In the genomic region with DNA sequence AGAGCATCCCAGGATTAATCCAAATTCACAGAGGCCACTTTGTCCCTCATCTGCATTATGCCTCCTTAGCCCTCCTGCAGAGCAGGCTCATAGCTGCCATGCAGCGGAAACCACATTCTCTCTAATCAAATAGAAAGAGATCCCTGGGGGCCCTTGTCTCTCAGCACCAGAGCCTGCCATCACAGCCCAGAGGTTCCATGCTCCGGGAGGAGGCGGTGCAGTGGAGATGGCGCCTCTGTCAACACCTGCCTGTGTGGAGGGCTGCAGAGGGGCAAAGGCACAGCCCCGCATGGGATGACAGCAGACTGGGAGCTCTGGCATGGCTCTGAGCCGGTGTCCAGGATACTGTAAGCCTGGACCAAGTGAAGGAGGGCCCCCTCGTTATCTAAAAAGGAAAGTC, we compare ENCODE assay signal across 16 cellular contexts.
A peak's percentile ranks its signal among the peaks of the same experiment; 100 is the strongest.
DNase-seq lines count a peak whose midpoint lies in the region; ATAC-seq and TF ChIP-seq lines count a peak whose summit lies in the region.
"Had no signal": no experiment of that assay in that cellular context is flagged by ENCODE, and none has a peak within 500 bp of the region (broad histone marks: within the 10 kb centered on the region; RNA-seq: fewer than 3 reads in every experiment).

No MANE protein-coding gene starts in this region.

- no peak for TF ChIP-seq CTCF in tibial artery (IDR thresholded peaks at IDR 0.05)

- H3K27me3 Mint-ChIP-seq in T-helper 17 cell, result peaks cover 29% of the 10 kb centered on the region
- H3K27me3 Mint-ChIP-seq: activated T-helper 17 cell treated with anti-CD3 and anti-CD28 coated beads, Interleukin-2, amount 50 U/mL, for 72 hours had no signal

- peaks cover 0 to 10% (median 5%) of the 10 kb centered on the region in 11 experiments; a peak in 10 of 22 replicates for H4K20me1 ChIP-seq in BLaER1 treated with 17β-estradiol and CSF1 and Interleukin-3, amounts not matched to agents 10 nM and 100 nM

- ATAC-seq in GM19324 (IDR thresholded peaks at IDR 0.05; ENCODE audit: low FRiP score, unreplicated experiment) (peak; percentile 83), esophagus mucosa (peak; percentile 20), T-helper 17 cell (no peak)
- ATAC-seq: activated CD8-positive, alpha-beta T cell treated with anti-CD3 and anti-CD28 coated beads, Interleukin-2, amount 10 ng/mL, durations not matched to agents 7 days and 5 days; activated T-helper 17 cell treated with anti-CD3 and anti-CD28 coated beads, Interleukin-2, amount 50 U/mL, for 72 hours; stimulated activated naive CD8-positive, alpha-beta T cell treated with anti-CD3 and anti-CD28 coated beads, Interleukin-15, Interleukin-2, amounts not matched to agents 100 U/mL and 50 U/mL, for 24 hours had no signal

- peak overlapping the region; percentile 10 to 86 (median 68); a peak in 21 of 22 replicates for H3K4me2 ChIP-seq in BLaER1 treated with 17β-estradiol and CSF1 and Interleukin-3, amounts not matched to agents 10 nM and 100 nM

- peaks cover 23 to 48% (median 36%) of the 10 kb centered on the region in 10 experiments for H3K4me1 ChIP-seq in BLaER1 treated with 17β-estradiol and CSF1 and Interleukin-3, amounts not matched to agents 10 nM and 100 nM
- H3K4me1 ChIP-seq in tibial artery, result no peaks in the 10 kb centered on the region

- intact Hi-C loops in tibial artery (cut with DNase I; ENCODE audit: low total_unique reads), result no loop called here

- no peak overlapping the region for H3K27ac Mint-ChIP-seq in T-helper 17 cell
- H3K27ac Mint-ChIP-seq: activated CD8-positive, alpha-beta T cell treated with anti-CD3 and anti-CD28 coated beads, Interleukin-2, amount 10 ng/mL, durations not matched to agents 7 days and 5 days; activated T-helper 17 cell treated with anti-CD3 and anti-CD28 coated beads, Interleukin-2, amount 50 U/mL, for 72 hours had no signal

- no peak overlapping the region for H3K4me3 Mint-ChIP-seq in T-helper 17 cell
- H3K4me3 Mint-ChIP-seq: activated CD8-positive, alpha-beta T cell treated with anti-CD3 and anti-CD28 coated beads, Interleukin-2, amount 10 ng/mL, durations not matched to agents 7 days and 5 days; activated T-helper 17 cell treated with anti-CD3 and anti-CD28 coated beads, Interleukin-2, amount 50 U/mL, for 72 hours had no signal

- H3K27ac ChIP-seq in BLaER1 treated with 17β-estradiol and CSF1 and Interleukin-3, amounts not matched to agents 10 nM and 100 nM, result no peak overlapping the region
- no peak overlapping the region for H3K27ac ChIP-seq in tibial artery
- H3K27ac ChIP-seq: ovary, skin epidermis had no signal

- DNase-seq in NCI-H345 treated with DMSO at 0.1 percent for 48 hours (lab: John Stamatoyannopoulos, UW; ENCODE audit: unreplicated experiment) (peak; percentile 8), tibial artery (no peak), T-helper 17 cell (no peak)
- no peak for DNase-seq in activated CD4-positive, alpha-beta T cell treated with anti-CD3 and anti-CD28 coated beads for 4 hours
- DNase-seq in activated CD4-positive, alpha-beta T cell treated with anti-CD3 and anti-CD28 coated beads for 48 hours, result no peak
- DNase-seq: activated CD8-positive, alpha-beta T cell treated with anti-CD3 and anti-CD28 coated beads, Interleukin-2, amount 10 ng/mL, durations not matched to agents 7 days and 5 days; anterior cingulate cortex; NCI-H2029; OCI-M1; ovary; stimulated activated naive CD8-positive, alpha-beta T cell treated with anti-CD3 and anti-CD28 coated beads, Interleukin-15, Interleukin-2, amounts not matched to agents 100 U/mL and 50 U/mL, for 24 hours had no signal

- H3K9me3 ChIP-seq in BLaER1 treated with 17β-estradiol and CSF1 and Interleukin-3, amounts not matched to agents 10 nM and 100 nM (replicated peaks in 1 of 11), result no peaks in the 10 kb centered on the region
- no peaks in the 10 kb centered on the region for H3K9me3 ChIP-seq in tibial artery
- H3K9me3 ChIP-seq in T-helper 17 cell (ENCODE audit: control insufficient read depth, low read length, poor library complexity, severe bottlenecking), result no peaks in the 10 kb centered on the region
- H3K9me3 ChIP-seq: ovary had no signal

- H3K36me3 Mint-ChIP-seq in T-helper 17 cell (ENCODE audit: low read depth), result peaks cover 3% of the 10 kb centered on the region

- H3K27me3 ChIP-seq in BLaER1 treated with 17β-estradiol and CSF1 and Interleukin-3, amounts not matched to agents 10 nM and 100 nM, result no peaks in the 10 kb centered on the region; a peak in 1 of 22 replicates
- no peaks in the 10 kb centered on the region for H3K27me3 ChIP-seq in tibial artery
- H3K27me3 ChIP-seq: ovary had no signal

- H3K4me3 ChIP-seq in BLaER1 treated with 17β-estradiol and CSF1 and Interleukin-3, amounts not matched to agents 10 nM and 100 nM, result no peak overlapping the region
- H3K4me3 ChIP-seq in tibial artery, result no peak overlapping the region
- H3K4me3 ChIP-seq: ovary, skin epidermis had no signal

- peaks cover 2% of the 10 kb centered on the region for H3K4me1 Mint-ChIP-seq in T-helper 17 cell
- H3K4me1 Mint-ChIP-seq: activated T-helper 17 cell treated with anti-CD3 and anti-CD28 coated beads, Interleukin-2, amount 50 U/mL, for 72 hours had no signal

- H3K36me3 ChIP-seq in BLaER1 treated with 17β-estradiol and CSF1 and Interleukin-3, amounts not matched to agents 10 nM and 100 nM, result no peaks in the 10 kb centered on the region
- H3K36me3 ChIP-seq in tibial artery, result no peaks in the 10 kb centered on the region
- H3K36me3 ChIP-seq: ovary had no signal

- no peak overlapping the region for H3K9ac ChIP-seq in BLaER1 treated with 17β-estradiol and CSF1 and Interleukin-3, amounts not matched to agents 10 nM and 100 nM
